8 cellular contexts compared by ENCODE assay signal in the genomic region with DNA sequence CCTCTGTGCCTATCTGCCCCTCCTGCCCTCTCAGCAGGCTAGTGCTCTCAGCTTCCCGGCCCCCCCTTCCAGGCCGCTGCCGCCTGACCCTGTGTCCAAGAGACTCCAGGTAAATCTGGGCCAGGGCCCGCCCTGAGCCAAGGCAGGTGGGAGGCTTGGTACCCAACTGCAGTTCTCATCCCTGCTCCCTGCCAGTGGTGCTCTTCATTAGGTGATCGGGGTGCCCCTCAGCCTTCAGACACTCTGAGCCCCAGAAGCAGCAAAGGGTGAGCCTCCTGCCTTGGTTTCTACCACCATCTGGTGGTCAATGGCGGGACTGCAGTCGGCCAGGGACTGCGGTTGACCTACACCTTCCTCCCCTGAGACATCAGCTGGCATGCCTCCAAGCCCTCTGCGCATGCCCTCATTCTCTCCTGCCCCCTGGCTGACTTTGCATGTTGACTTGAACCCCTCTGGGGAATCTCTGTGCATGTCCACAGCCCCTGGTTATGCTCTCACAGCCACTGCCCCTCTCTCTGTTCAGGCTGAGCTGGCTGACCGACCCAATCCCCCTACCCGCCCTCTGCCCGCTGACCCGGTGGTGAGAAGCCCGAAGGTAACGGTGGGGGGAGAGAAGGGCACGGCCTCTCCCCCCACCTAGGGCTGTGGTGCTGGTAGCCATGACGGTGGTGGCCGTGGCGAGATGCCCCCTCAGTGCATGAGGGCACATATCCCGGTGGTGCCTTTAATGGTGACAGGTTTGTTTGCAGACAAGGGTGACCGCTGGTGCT. TPM values are rescaled to one million over a fixed set of nuclear protein-coding genes. Genes with fewer than 3 reads are reported as not detected.
DNase-seq lines count a peak whose midpoint lies in the region; ATAC-seq and TF ChIP-seq lines count a peak whose summit lies in the region.

No MANE protein-coding gene starts in this region.

- H3K4me1 ChIP-seq in esophagus muscularis mucosa, result peaks cover 37 to 46% (median 42%) of the 10 kb centered on the region in 4 donors

- intact Hi-C loops in esophagus muscularis mucosa (cut with DNase I), result loop anchor here (5.0 kb wide), 1 partner anchor 99 kb away; a partner anchor contains a TSS

- WGBS in esophagus muscularis mucosa, result 34% methylated on average over 10 of the region's 21 CpGs

- DNase-seq in AG09319 (ENCODE audit: extremely low read depth, low read depth), result no peak
- DNase-seq in LHCN-M2 (ENCODE audit: low read depth), result peak; percentile 86
- peak; percentile 40 for DNase-seq in OCI-M2 (lab: John Stamatoyannopoulos, UW; ENCODE audit: unreplicated experiment)
- peak; percentile 97 for DNase-seq in activated T-cell treated with anti-CD3 and anti-CD28 coated beads for 4 hours
- peak; percentile 97 for DNase-seq in esophagus muscularis mucosa (ENCODE audit: extremely low spot score)
- peak; percentile 88 for DNase-seq in natural killer cell treated with Interleukin-12 subunit alpha and Interleukin-12 subunit beta and Interleukin-15 and Interleukin-18, amount 100 ng/mL, for 72 hours (ENCODE audit: low spot score)
- DNase-seq in stimulated activated naive B cell treated with anti-CD40 and anti-IgM and Interleukin-4, amounts not matched to agents 10 μg/mL and 1 μg/mL and 100 μg/mL, for 72 hours, result peak; percentile 93

- peaks cover 23 to 62% (median 51%) of the 10 kb centered on the region in 4 donors for H3K36me3 ChIP-seq in esophagus muscularis mucosa

- H3K27me3 Mint-ChIP-seq in natural killer cell treated with Interleukin-12 subunit alpha and Interleukin-12 subunit beta and Interleukin-15 and Interleukin-18, amount 100 ng/mL, for 72 hours, result no peaks in the 10 kb centered on the region
- peaks cover 0 to 4% of the 10 kb centered on the region in 2 donors for H3K27me3 Mint-ChIP-seq in stimulated activated naive B cell treated with anti-CD40 and anti-IgM and Interleukin-4, amounts not matched to agents 10 μg/mL and 1 μg/mL and 100 μg/mL, for 72 hours

- H3K9me3 ChIP-seq in esophagus muscularis mucosa, result no peaks in the 10 kb centered on the region

- no peaks in the 10 kb centered on the region for H3K36me3 Mint-ChIP-seq in natural killer cell treated with Interleukin-12 subunit alpha and Interleukin-12 subunit beta and Interleukin-15 and Interleukin-18, amount 100 ng/mL, for 72 hours
- H3K36me3 Mint-ChIP-seq in stimulated activated naive B cell treated with anti-CD40 and anti-IgM and Interleukin-4, amounts not matched to agents 10 μg/mL and 1 μg/mL and 100 μg/mL, for 72 hours, result peaks cover 21 to 35% of the 10 kb centered on the region in 2 donors

- no peak for TF ChIP-seq POLR2A in esophagus muscularis mucosa (IDR thresholded peaks at IDR 0.05; ENCODE audit: low read depth)

- H3K27ac ChIP-seq in esophagus muscularis mucosa (replicated peaks in 1 of 4), result no peak overlapping the region

- H3K9me3 Mint-ChIP-seq in natural killer cell treated with Interleukin-12 subunit alpha and Interleukin-12 subunit beta and Interleukin-15 and Interleukin-18, amount 100 ng/mL, for 72 hours, result no peaks in the 10 kb centered on the region
- no peaks in the 10 kb centered on the region for H3K9me3 Mint-ChIP-seq in stimulated activated naive B cell treated with anti-CD40 and anti-IgM and Interleukin-4, amounts not matched to agents 10 μg/mL and 1 μg/mL and 100 μg/mL, for 72 hours

- ATAC-seq in GM19043 (IDR thresholded peaks at IDR 0.05; ENCODE audit: low read depth, unreplicated experiment), result peak; percentile 52
- peak; percentile 69 to 71 for ATAC-seq in natural killer cell treated with Interleukin-12 subunit alpha and Interleukin-12 subunit beta and Interleukin-15 and Interleukin-18, amount 100 ng/mL, for 72 hours
- peak; percentile 70 to 72 for ATAC-seq in stimulated activated naive B cell treated with anti-CD40 and anti-IgM and Interleukin-4, amounts not matched to agents 10 μg/mL and 1 μg/mL and 100 μg/mL, for 72 hours (replicated peaks)

- H3K27ac Mint-ChIP-seq in natural killer cell treated with Interleukin-12 subunit alpha and Interleukin-12 subunit beta and Interleukin-15 and Interleukin-18, amount 100 ng/mL, for 72 hours, result no peak overlapping the region
- H3K27ac Mint-ChIP-seq in stimulated activated naive B cell treated with anti-CD40 and anti-IgM and Interleukin-4, amounts not matched to agents 10 μg/mL and 1 μg/mL and 100 μg/mL, for 72 hours, result peak overlapping the region; percentile 31

- H3K27me3 ChIP-seq in esophagus muscularis mucosa, result peaks cover 0 to 7% (median 0%) of the 10 kb centered on the region in 4 donors

- TF ChIP-seq EP300 in esophagus muscularis mucosa (IDR thresholded peaks at IDR 0.05), result no peak

- TF ChIP-seq CTCF in AG09319 (IDR thresholded peaks at IDR 0.05; ENCODE audit: low read depth, low read length) (peak; percentile 96), esophagus muscularis mucosa (IDR thresholded peaks at IDR 0.05) (peak in 2 of 3 experiments; percentile 98 to 100)

- no peak overlapping the region for H3K4me3 Mint-ChIP-seq in natural killer cell treated with Interleukin-12 subunit alpha and Interleukin-12 subunit beta and Interleukin-15 and Interleukin-18, amount 100 ng/mL, for 72 hours
- H3K4me3 Mint-ChIP-seq in stimulated activated naive B cell treated with anti-CD40 and anti-IgM and Interleukin-4, amounts not matched to agents 10 μg/mL and 1 μg/mL and 100 μg/mL, for 72 hours, result peak overlapping the region in 1 of 2 donors; percentile 28

- peaks cover 24 to 25% of the 10 kb centered on the region in 2 donors for H3K4me1 Mint-ChIP-seq in natural killer cell treated with Interleukin-12 subunit alpha and Interleukin-12 subunit beta and Interleukin-15 and Interleukin-18, amount 100 ng/mL, for 72 hours (ENCODE audit: low read depth in 2 of 2)
- peaks cover 27 to 42% of the 10 kb centered on the region in 2 donors for H3K4me1 Mint-ChIP-seq in stimulated activated naive B cell treated with anti-CD40 and anti-IgM and Interleukin-4, amounts not matched to agents 10 μg/mL and 1 μg/mL and 100 μg/mL, for 72 hours

- peak overlapping the region in 1 of 4 donors; percentile 16 for H3K4me3 ChIP-seq in esophagus muscularis mucosa

RNA-seq across cellular contexts. Expression of a gene that starts 2.0 kb away (rescaled TPM):
- 8.0 and 8.7 TPM in 2 replicates for total RNA-seq in LHCN-M2 (2014; rRNA removed)
- polyA plus RNA-seq in LHCN-M2 (2012), result 7.1 TPM
- 1 to 10 TPM in 3 of 4 donors, under 1 TPM in 1; 0.83 to 4.5 (median 3.2) TPM for total RNA-seq in esophagus muscularis mucosa
- total RNA-seq in natural killer cell treated with Interleukin-12 subunit alpha and Interleukin-12 subunit beta and Interleukin-15 and Interleukin-18, amount 100 ng/mL, for 72 hours, result 1 to 10 TPM; 1.7 to 4.7 TPM

RNA-seq across cellular contexts. Expression of a gene that starts 10.4 kb away (rescaled TPM):
- total RNA-seq in LHCN-M2 (2014; rRNA removed), result 82.4 and 86.7 TPM in 2 replicates
- 55.8 TPM for polyA plus RNA-seq in LHCN-M2 (2012)
- total RNA-seq in esophagus muscularis mucosa, result 100 to 1,000 TPM in 2 of 4 donors, 10 to 100 TPM in 2; 61.5 to 142 (median 115) TPM
- 100 to 1,000 TPM in 1 of 2 donors, 10 to 100 TPM in 1; 42.1 to 107 TPM for total RNA-seq in natural killer cell treated with Interleukin-12 subunit alpha and Interleukin-12 subunit beta and Interleukin-15 and Interleukin-18, amount 100 ng/mL, for 72 hours

RNA-seq across cellular contexts. Expression of a gene that starts 17.1 kb away (rescaled TPM):
- total RNA-seq in LHCN-M2 (2014; rRNA removed) (1.7 and 2.1 TPM in 2 replicates), esophagus muscularis mucosa (1 to 10 TPM in 2 of 4 donors, under 1 TPM in 1, not detected in 1; 0.91 to 1.7 (median 1.7) TPM)
- 3.9 TPM for polyA plus RNA-seq in LHCN-M2 (2012)
- 1 to 10 TPM in 1 of 2 donors, not detected in 1; 1.2 TPM for total RNA-seq in natural killer cell treated with Interleukin-12 subunit alpha and Interleukin-12 subunit beta and Interleukin-15 and Interleukin-18, amount 100 ng/mL, for 72 hours

RNA-seq across cellular contexts. Expression of a gene that starts 27.9 kb away (rescaled TPM):
- total RNA-seq in LHCN-M2 (2014; rRNA removed) (not detected in 2 replicates), esophagus muscularis mucosa (under 1 TPM in 1 of 4 donors, not detected in 3; 0.42 TPM)
- not detected for polyA plus RNA-seq in LHCN-M2 (2012)
- not detected for total RNA-seq in natural killer cell treated with Interleukin-12 subunit alpha and Interleukin-12 subunit beta and Interleukin-15 and Interleukin-18, amount 100 ng/mL, for 72 hours

RNA-seq across cellular contexts. Expression of a gene that starts 28.0 kb away (rescaled TPM):
- total RNA-seq in LHCN-M2 (2014; rRNA removed), result 0.11 and 0.13 TPM in 2 replicates
- polyA plus RNA-seq in LHCN-M2 (2012), result not detected
- under 1 TPM in 2 of 4 donors, not detected in 2; 0.11 to 0.19 TPM for total RNA-seq in esophagus muscularis mucosa
- under 1 TPM in 1 of 2 donors, not detected in 1; 0.57 TPM for total RNA-seq in natural killer cell treated with Interleukin-12 subunit alpha and Interleukin-12 subunit beta and Interleukin-15 and Interleukin-18, amount 100 ng/mL, for 72 hours
